8 cellular contexts compared by ENCODE assay signal in genomic region chr5:94618493-94619328, GRCh38. TPM values are rescaled to one million over a fixed set of nuclear protein-coding genes. Genes with fewer than 3 reads are reported as not detected.
A peak's percentile ranks its signal among the peaks of the same experiment; 100 is the strongest.
DNase-seq lines count a peak whose midpoint lies in the region; ATAC-seq and TF ChIP-seq lines count a peak whose summit lies in the region.

A gene with protein sequence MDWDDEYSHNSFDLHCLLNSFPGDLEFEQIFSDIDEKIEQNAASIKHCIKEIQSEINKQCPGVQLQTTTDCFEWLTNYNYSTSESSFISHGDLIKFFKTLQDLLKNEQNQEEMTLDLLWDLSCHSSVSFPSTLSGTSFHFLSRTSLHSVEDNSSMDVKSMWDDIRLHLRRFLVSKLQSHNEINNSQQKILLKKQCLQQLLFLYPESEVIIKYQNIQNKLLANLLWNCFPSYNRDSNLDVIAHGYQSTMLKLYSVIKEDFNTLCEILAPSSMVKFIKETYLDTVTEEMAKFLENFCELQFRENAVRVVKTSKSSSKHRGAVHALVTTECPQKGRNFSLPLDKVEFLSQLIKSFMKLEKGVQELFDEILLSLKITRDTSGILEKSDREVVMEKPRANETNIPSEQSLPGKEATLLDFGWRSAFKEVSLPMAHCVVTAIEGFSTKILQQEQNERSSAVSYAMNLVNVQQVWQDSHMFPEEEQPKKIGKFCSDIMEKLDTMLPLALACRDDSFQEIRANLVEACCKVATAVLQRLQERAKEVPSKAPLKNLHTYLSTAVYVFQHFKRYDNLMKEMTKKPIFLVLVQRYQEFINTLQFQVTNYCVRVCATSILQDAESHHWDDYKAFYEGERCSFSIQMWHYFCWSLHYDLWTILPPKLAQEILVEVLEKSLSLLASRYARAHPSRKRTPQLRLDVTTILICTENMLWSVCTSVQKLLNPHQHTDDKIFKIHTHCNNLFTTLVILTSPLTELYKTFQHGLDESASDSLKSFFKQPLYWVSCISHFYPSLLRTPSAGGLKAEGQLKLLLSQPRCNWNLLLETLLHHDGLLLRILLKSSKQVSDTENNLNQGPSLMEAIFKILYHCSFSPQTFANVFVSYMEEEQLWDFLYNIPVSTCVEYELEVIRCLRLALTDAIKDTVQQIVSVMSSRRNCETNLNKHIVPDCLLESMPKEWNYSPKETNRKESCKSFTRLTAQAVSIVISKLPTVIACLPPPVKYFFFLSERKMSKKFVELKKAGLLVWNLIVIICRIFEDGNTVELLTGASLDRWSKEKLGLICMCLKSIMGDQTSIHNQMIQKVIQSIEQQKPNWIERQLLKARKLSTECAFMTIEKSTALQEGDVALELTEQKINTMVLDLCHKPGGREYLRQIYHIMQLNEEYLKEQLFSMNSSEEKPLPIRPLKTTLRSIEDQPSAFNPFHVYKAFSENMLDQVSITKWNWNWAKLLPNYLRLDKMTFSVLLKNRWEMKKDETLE (N-terminal part only) (minus strand): TSS chr5:94618604. CDS start chr5:94537126, 81,478 bp downstream.
TSS of gene SLF1 (plus strand) at chr5:94618669. CDS start at chr5:94628811, 10,142 bp downstream.

- H3K9me3 Mint-ChIP-seq in activated CD4-positive, alpha-beta T cell treated with anti-CD3 and anti-CD28 coated beads for 36 hours (ENCODE audit: low read depth), result no peaks in the 10 kb centered on the region

- peak; percentile 75 to 82 for DNase-seq in AML-193 (lab: John Stamatoyannopoulos, UW)
- peak; percentile 63 for DNase-seq in NCI-H510A (lab: John Stamatoyannopoulos, UW)
- peak; percentile 94 for DNase-seq in activated CD4-positive, alpha-beta T cell treated with anti-CD3 and anti-CD28 coated beads for 36 hours
- DNase-seq in stimulated activated CD4-positive, alpha-beta T cell treated with anti-CD3 and anti-CD28 coated beads, Interleukin-1b, Interleukin-23, amount 100 ng/mL, for 24 hours (ENCODE audit: low read depth in 4 of 4, low spot score in 1 of 4), result peak; percentile 69 to 79 (median 76)

- peak within 1 kb of the TSS; percentile 95 for H3K27ac Mint-ChIP-seq in activated CD4-positive, alpha-beta T cell treated with anti-CD3 and anti-CD28 coated beads for 36 hours

- POLR2A ChIA-PET in activated CD4-positive, alpha-beta T cell treated with anti-CD3 and anti-CD28 coated beads for 36 hours (lab: Charles Lee), result interaction anchor here (0.8 kb wide), 1 partner anchor 12 kb away, joined by 3 read pairs; no protein-coding TSS in a partner anchor

- no peaks in the 10 kb centered on the region for H3K27me3 ChIP-seq in layer of hippocampus (ENCODE audit: control insufficient read depth, insufficient read depth, low read length)

- ATAC-seq in HG03378 (IDR thresholded peaks at IDR 0.05; ENCODE audit: unreplicated experiment), result peak; percentile 95
- peak; percentile 90 for ATAC-seq in activated CD4-positive, alpha-beta T cell treated with anti-CD3 and anti-CD28 coated beads for 36 hours

- CTCF ChIA-PET in activated CD4-positive, alpha-beta T cell treated with anti-CD3 and anti-CD28 coated beads for 36 hours (lab: Charles Lee), result interaction anchor here (0.6 to 1.8 kb wide), 5 partner anchors 8 to 231 kb away, joined by 3 to 6 read pairs (median 3); no protein-coding TSS in a partner anchor

- H3K27ac ChIP-seq in cingulate gyrus (ENCODE audit: low read depth, low read length) (peak within 1 kb of the TSS; percentile 42), layer of hippocampus (ENCODE audit: low read depth, low read length) (peak within 1 kb of the TSS; percentile 36)

- H3K4me3 Mint-ChIP-seq in activated CD4-positive, alpha-beta T cell treated with anti-CD3 and anti-CD28 coated beads for 36 hours, result peak within 1 kb of the TSS; percentile 84

- TF ChIP-seq POLR2A in GM19099 (IDR thresholded peaks at IDR 0.05; ENCODE audit: extremely low read depth, insufficient read length, low read depth), result peak; percentile 66

- intact Hi-C loops in activated CD4-positive, alpha-beta T cell treated with anti-CD3 and anti-CD28 coated beads for 36 hours (cut with DNase I, micrococcal nuclease), result loop anchor here (1.0 to 10.0 kb wide), 11 partner anchors 41 to 1129 kb away; a partner anchor contains a TSS

- H3K27me3 Mint-ChIP-seq in activated CD4-positive, alpha-beta T cell treated with anti-CD3 and anti-CD28 coated beads for 36 hours, result no peaks in the 10 kb centered on the region

- H3K4me1 Mint-ChIP-seq in activated CD4-positive, alpha-beta T cell treated with anti-CD3 and anti-CD28 coated beads for 36 hours, result peaks cover 36% of the 10 kb centered on the region

- H3K36me3 Mint-ChIP-seq in activated CD4-positive, alpha-beta T cell treated with anti-CD3 and anti-CD28 coated beads for 36 hours (ENCODE audit: low read depth), result peaks cover 1% of the 10 kb centered on the region

RNA-seq across cellular contexts. Expression of the first gene that starts in this region (rescaled TPM):
- total RNA-seq in activated CD4-positive, alpha-beta T cell treated with anti-CD3 and anti-CD28 coated beads for 36 hours, result 1 to 10 TPM; 1.1 to 1.3 TPM

RNA-seq across cellular contexts. Expression of gene SLF1, which starts in this region (rescaled TPM):
- 10 to 100 TPM; 13.3 to 13.6 TPM for total RNA-seq in activated CD4-positive, alpha-beta T cell treated with anti-CD3 and anti-CD28 coated beads for 36 hours

Comparison
In these comparisons a context has a peak if more than half of its experiments do, and no peak if none do; other contexts are left out.
1. Peak in every context shown above with its lines: DNase-seq, ATAC-seq and H3K27ac ChIP-seq.